Comparison of ENCODE assay signal across 19 cellular contexts in the genomic region with DNA sequence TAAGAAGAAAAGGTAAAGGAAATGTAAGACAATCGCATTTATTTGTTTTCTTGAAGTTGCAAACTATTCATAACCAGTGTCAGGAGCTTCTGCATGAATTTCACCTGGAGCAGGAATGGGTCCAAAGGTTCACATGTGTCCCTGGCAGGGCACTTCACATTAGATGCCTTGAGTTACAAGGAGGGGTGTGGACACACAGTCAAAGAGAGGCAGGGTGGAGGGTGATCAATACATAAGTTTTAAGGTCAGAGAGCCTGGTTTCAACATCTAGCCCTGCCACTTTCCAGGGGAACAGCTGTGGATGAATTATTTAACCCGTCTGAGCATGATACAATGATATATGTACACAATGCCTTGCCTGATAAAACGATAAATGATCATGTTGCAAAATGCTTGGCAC.
"Had no signal": no experiment of that assay in that cellular context is flagged by ENCODE, and none has a peak within 500 bp of the region (broad histone marks: within the 10 kb centered on the region; RNA-seq: fewer than 3 reads in every experiment).

No MANE protein-coding gene starts in this region.

- ATAC-seq: naive thymus-derived CD8-positive, alpha-beta T cell; psoas muscle; right cardiac atrium; sciatic nerve; stimulated activated effector memory CD8-positive, alpha-beta T cell treated with anti-CD3 and anti-CD28 coated beads, Interleukin-12 subunit alpha, Interleukin-12 subunit beta, amount 100 ng/mL, for 72 hours; stimulated activated naive B cell treated with anti-CD40 and anti-IgM and Interleukin-4, amounts not matched to agents 10 μg/mL and 1 μg/mL and 100 μg/mL, for 72 hours had no signal

- DNase-seq: naive thymus-derived CD8-positive, alpha-beta T cell; nephron progenitor cell; nucleus accumbens; ovary; posterior cingulate gyrus; psoas muscle; right cardiac atrium; stimulated activated CD4-positive, alpha-beta T cell treated with anti-CD3 and anti-CD28 coated beads, Interleukin-15, amount 100 ng/mL, for 24 hours; stimulated activated CD4-positive, alpha-beta T cell treated with anti-CD3 and anti-CD28 coated beads, Interleukin-2, amount 100 ng/mL, for 24 hours; stimulated activated CD4-positive, alpha-beta T cell treated with anti-CD3 and anti-CD28 coated beads, Interleukin-2, amount 100 ng/mL, for 48 hours; stimulated activated CD4-positive, alpha-beta T cell treated with anti-CD3 and anti-CD28 coated beads, Interleukin-4, amount 100 ng/mL, for 24 hours; stimulated activated naive B cell treated with anti-CD40 and anti-IgM and Interleukin-4, amounts not matched to agents 10 μg/mL and 1 μg/mL and 100 μg/mL, for 72 hours; stimulated activated naive CD4-positive, alpha-beta T cell treated with Interleukin-2 at 50 U/mL for 16 hours; stomach; thyroid gland; trophoblast cell; upper lobe of left lung had no signal
